ENCODE assay signal across 14 cellular contexts in genomic region chr7:37494940-37495339, GRCh38. TPM values are rescaled to one million over a fixed set of nuclear protein-coding genes. Genes with fewer than 3 reads are reported as not detected.
DNase-seq lines count a peak whose midpoint lies in the region; ATAC-seq and TF ChIP-seq lines count a peak whose summit lies in the region.
"Had no signal": no experiment of that assay in that cellular context is flagged by ENCODE, and none has a peak within 500 bp of the region (broad histone marks: within the 10 kb centered on the region; RNA-seq: fewer than 3 reads in every experiment).

No MANE protein-coding gene starts in this region.

- H3K36me3 ChIP-seq in ES-I3 (ENCODE audit: insufficient read depth, low read length) (no peaks in the 10 kb centered on the region), upper lobe of left lung (no peaks in the 10 kb centered on the region)
- H3K36me3 ChIP-seq: brain microvascular endothelial cell, neutrophil, vagina had no signal

- DNase-seq in SKM-1 treated with dmso at 0.1 percent for 144 hours (lab: John Stamatoyannopoulos, UW; ENCODE audit: unreplicated experiment) (peak; percentile 66), upper lobe of left lung (no peak), NCI-H1694 treated with DMSO at 0.1 percent for 48 hours (lab: John Stamatoyannopoulos, UW) (no peak), globus pallidus (ENCODE audit: low spot score) (no peak)
- DNase-seq in activated CD8-positive, alpha-beta memory T cell treated with anti-CD3 and anti-CD28 coated beads, Interleukin-2, amount 50 U/mL, for 48 hours, result no peak
- DNase-seq: activated B cell treated with CpG ODN at 0.5 μM for 24 hours, NCI-H510A had no signal

- TF ChIP-seq POLR2A in upper lobe of left lung (IDR thresholded peaks at IDR 0.05), result no peak

- H3K9ac ChIP-seq in ES-I3 (ENCODE audit: low read depth, low read length), result peak overlapping the region; percentile 2; the same call in 1 of the 2 replicates

- no peaks in the 10 kb centered on the region for H3K27me3 ChIP-seq in upper lobe of left lung
- H3K27me3 ChIP-seq: brain microvascular endothelial cell, neutrophil, vagina had no signal

- H3K9me3 ChIP-seq in ES-I3 (ENCODE audit: control insufficient read depth, insufficient read depth, low read length), result no peaks in the 10 kb centered on the region
- no peaks in the 10 kb centered on the region for H3K9me3 ChIP-seq in upper lobe of left lung
- H3K9me3 ChIP-seq: neutrophil, vagina had no signal

- H3K4me1 ChIP-seq in ES-I3 (ENCODE audit: insufficient read depth, low read length), result peaks cover 7% of the 10 kb centered on the region
- H3K4me1 ChIP-seq in upper lobe of left lung, result no peaks in the 10 kb centered on the region
- H3K4me1 ChIP-seq: vagina had no signal

- WGBS in upper lobe of left lung, 2 donors, result 39 to 43% methylated on average over 2 of the region's 2 CpGs

- ATAC-seq in GM19438 (IDR thresholded peaks at IDR 0.05; ENCODE audit: low read depth, unreplicated experiment) (peak; percentile 87), HG03175 (IDR thresholded peaks at IDR 0.05; ENCODE audit: unreplicated experiment) (peak; percentile 68), upper lobe of left lung (ENCODE audit: low FRiP score in 2 of 2) (no peak)
- ATAC-seq: Right ventricle myocardium inferior had no signal

- no peak overlapping the region for H3K27ac ChIP-seq in upper lobe of left lung
- H3K27ac ChIP-seq: brain microvascular endothelial cell, neutrophil, vagina had no signal

- no peak for TF ChIP-seq CTCF in upper lobe of left lung (IDR thresholded peaks at IDR 0.05)

- no peak overlapping the region for H3K4me3 ChIP-seq in upper lobe of left lung
- H3K4me3 ChIP-seq: vagina had no signal

- TF ChIP-seq EP300 in upper lobe of left lung (IDR thresholded peaks at IDR 0.05), result no peak

RNA-seq across cellular contexts. Expression of gene ELMO1, which starts 46.3 kb away (rescaled TPM):
- total RNA-seq in upper lobe of left lung, result 100 to 1,000 TPM in 1 of 6 donors, 10 to 100 TPM in 5; 51.4 to 204 (median 73.7) TPM

Comparison
In these comparisons a context has a peak if more than half of its experiments do, and no peak if none do; other contexts are left out.
1. ATAC-seq: peak in GM19438 (single experiment) and HG03175 (single experiment); none in upper lobe of left lung (0 of 2).